33 cellular contexts compared by ENCODE assay signal in the genomic region with DNA sequence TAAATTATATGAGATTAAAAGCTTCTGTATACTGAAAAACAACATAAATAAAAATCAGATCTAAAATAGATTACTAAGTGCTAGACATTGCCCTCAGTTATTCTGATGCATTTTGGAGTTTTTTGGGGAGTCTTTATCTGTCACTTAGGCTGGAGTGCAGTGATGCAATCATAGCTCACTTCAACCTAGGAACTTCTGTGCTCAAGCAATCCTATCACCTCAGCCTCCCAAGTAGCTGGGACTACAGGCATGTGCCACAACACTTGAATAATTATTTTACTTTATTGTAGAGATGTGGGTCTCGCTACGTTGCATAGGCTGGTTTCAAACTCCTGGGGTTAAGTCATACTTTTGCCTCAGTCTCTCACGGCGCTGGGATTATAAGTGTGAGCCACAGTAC. TPM values are rescaled to one million over a fixed set of nuclear protein-coding genes. Genes with fewer than 3 reads are reported as not detected.
"Had no signal": no experiment of that assay in that cellular context is flagged by ENCODE, and none has a peak within 500 bp of the region (broad histone marks: within the 10 kb centered on the region; RNA-seq: fewer than 3 reads in every experiment).

No MANE protein-coding gene starts in this region.

- H3K27me3 ChIP-seq: brain microvascular endothelial cell, dorsolateral prefrontal cortex, esophagus squamous epithelium, gastroesophageal sphincter had no signal

- H3K9me3 Mint-ChIP-seq: activated CD4-positive, alpha-beta memory T cell treated with anti-CD3 and anti-CD28 coated beads, Interleukin-2, amount 10 ng/mL, durations not matched to agents 7 days and 5 days; activated CD4-positive, alpha-beta T cell treated with anti-CD3 and anti-CD28 coated beads, Interleukin-2, amount 10 ng/mL, durations not matched to agents 24 days and 14 days; activated T-cell treated with anti-CD3 and anti-CD28 coated beads, Interleukin-2, amount 50 U/mL, for 24 hours; activated T-cell treated with anti-CD3 and anti-CD28 coated beads, Interleukin-2, amount 50 U/mL, for 72 hours; central memory CD8-positive, alpha-beta T cell; T-cell; T-helper 1 cell treated with Interleukin-12 subunit alpha and Interleukin-12 subunit beta and Interleukin-4 antibody, amounts not matched to agents 30 μg/mL and 1 μg/mL, for 36 hours; T-helper 2 cell treated with Interferon-gamma antibody and Interleukin-4, amounts not matched to agents 5 μg/mL and 100 μg/mL, for 36 hours had no signal

- H3K27me3 Mint-ChIP-seq: activated CD4-positive, alpha-beta memory T cell treated with anti-CD3 and anti-CD28 coated beads, Interleukin-2, amount 10 ng/mL, durations not matched to agents 7 days and 5 days; activated CD4-positive, alpha-beta T cell treated with anti-CD3 and anti-CD28 coated beads for 36 hours; activated CD4-positive, alpha-beta T cell treated with anti-CD3 and anti-CD28 coated beads, Interleukin-2, amount 10 ng/mL, durations not matched to agents 24 days and 14 days; activated naive CD8-positive, alpha-beta T cell; activated T-cell treated with anti-CD3 and anti-CD28 coated beads, Interleukin-2, amount 50 U/mL, for 24 hours; central memory CD8-positive, alpha-beta T cell; dendritic cell treated with granulocyte-macrophage colony-stimulating factor and Interleukin-4, amounts not matched to agents 40 ng/mL and 50 ng/mL, for 4 days; T-cell had no signal

- H3K9me3 ChIP-seq: esophagus squamous epithelium, gastroesophageal sphincter had no signal

- ATAC-seq: activated CD4-positive, alpha-beta T cell treated with anti-CD3 and anti-CD28 coated beads for 36 hours; activated T-cell treated with anti-CD3 and anti-CD28 coated beads, Interleukin-2, amount 50 U/mL, for 72 hours; gastroesophageal sphincter; T-cell had no signal

- H3K4me3 ChIP-seq: coronary artery, dorsolateral prefrontal cortex, esophagus squamous epithelium, gastroesophageal sphincter had no signal

- H3K4me3 Mint-ChIP-seq: activated CD4-positive, alpha-beta memory T cell treated with anti-CD3 and anti-CD28 coated beads, Interleukin-2, amount 10 ng/mL, durations not matched to agents 7 days and 5 days; activated CD4-positive, alpha-beta T cell treated with anti-CD3 and anti-CD28 coated beads for 36 hours; activated CD4-positive, alpha-beta T cell treated with anti-CD3 and anti-CD28 coated beads, Interleukin-2, amount 10 ng/mL, durations not matched to agents 24 days and 14 days; activated naive CD8-positive, alpha-beta T cell; activated T-cell treated with anti-CD3 and anti-CD28 coated beads, Interleukin-2, amount 50 U/mL, for 24 hours; activated T-cell treated with anti-CD3 and anti-CD28 coated beads, Interleukin-2, amount 50 U/mL, for 72 hours; central memory CD8-positive, alpha-beta T cell; dendritic cell treated with granulocyte-macrophage colony-stimulating factor and Interleukin-4, amounts not matched to agents 40 ng/mL and 50 ng/mL, for 4 days; T-cell; T-helper 1 cell treated with Interleukin-12 subunit alpha and Interleukin-12 subunit beta and Interleukin-4 antibody, amounts not matched to agents 30 μg/mL and 1 μg/mL, for 36 hours; T-helper 2 cell treated with Interferon-gamma antibody and Interleukin-4, amounts not matched to agents 5 μg/mL and 100 μg/mL, for 36 hours had no signal

- DNase-seq: activated CD4-positive, alpha-beta memory T cell treated with anti-CD3 and anti-CD28 coated beads, Interleukin-2, amount 10 ng/mL, durations not matched to agents 7 days and 5 days; activated CD4-positive, alpha-beta T cell treated with anti-CD3 and anti-CD28 coated beads for 36 hours; activated CD4-positive, alpha-beta T cell treated with anti-CD3 and anti-CD28 coated beads, Interleukin-2, amount 10 ng/mL, durations not matched to agents 24 days and 14 days; activated CD4-positive, CD25-positive, alpha-beta regulatory T cell; activated CD4-positive, CD25-positive, alpha-beta regulatory T cell treated with anti-CD3 and anti-CD28 coated beads, Interleukin-2, amount 50 U/mL, for 72 hours; activated CD8-positive, alpha-beta memory T cell treated with anti-CD3 and anti-CD28 coated beads, Interleukin-2, amount 50 U/mL, for 48 hours; activated effector memory CD4-positive, alpha-beta T cell treated with Interleukin-2 at 50 U/mL for 16 hours; activated gamma-delta T cell treated with Interleukin-2 at 50 U/mL for 16 hours; activated naive CD4-positive, alpha-beta T cell treated with anti-CD3 and anti-CD28 coated beads, Interleukin-2, amount 50 U/mL, for 16 hours; activated naive CD4-positive, alpha-beta T cell treated with Interleukin-2 at 50 U/mL for 16 hours; activated T-cell treated with anti-CD3 and anti-CD28 coated beads for 4 hours; activated T-cell treated with anti-CD3 and anti-CD28 coated beads, Interleukin-2, amount 50 U/mL, for 24 hours; activated T-cell treated with anti-CD3 and anti-CD28 coated beads, Interleukin-2, amount 50 U/mL, for 72 hours; amniotic stem cell; anterior cingulate cortex; brain microvascular endothelial cell; dorsolateral prefrontal cortex; esophagus squamous epithelium; foreskin melanocyte; SW 1271; T-cell; T1000 had no signal

- H3K27ac Mint-ChIP-seq: activated CD4-positive, alpha-beta memory T cell treated with anti-CD3 and anti-CD28 coated beads, Interleukin-2, amount 10 ng/mL, durations not matched to agents 7 days and 5 days; activated CD4-positive, alpha-beta T cell treated with anti-CD3 and anti-CD28 coated beads for 36 hours; activated CD4-positive, alpha-beta T cell treated with anti-CD3 and anti-CD28 coated beads, Interleukin-2, amount 10 ng/mL, durations not matched to agents 24 days and 14 days; activated T-cell treated with anti-CD3 and anti-CD28 coated beads, Interleukin-2, amount 50 U/mL, for 24 hours; activated T-cell treated with anti-CD3 and anti-CD28 coated beads, Interleukin-2, amount 50 U/mL, for 72 hours; dendritic cell treated with granulocyte-macrophage colony-stimulating factor and Interleukin-4, amounts not matched to agents 40 ng/mL and 50 ng/mL, for 4 days; T-cell; T-helper 1 cell treated with Interleukin-12 subunit alpha and Interleukin-12 subunit beta and Interleukin-4 antibody, amounts not matched to agents 30 μg/mL and 1 μg/mL, for 36 hours; T-helper 2 cell treated with Interferon-gamma antibody and Interleukin-4, amounts not matched to agents 5 μg/mL and 100 μg/mL, for 36 hours had no signal

- H3K27ac ChIP-seq: brain microvascular endothelial cell, coronary artery, dorsolateral prefrontal cortex, epithelial cell of prostate, esophagus squamous epithelium, gastroesophageal sphincter had no signal

- H3K4me1 Mint-ChIP-seq: activated CD4-positive, alpha-beta memory T cell treated with anti-CD3 and anti-CD28 coated beads, Interleukin-2, amount 10 ng/mL, durations not matched to agents 7 days and 5 days; activated CD4-positive, alpha-beta T cell treated with anti-CD3 and anti-CD28 coated beads for 36 hours; activated CD4-positive, alpha-beta T cell treated with anti-CD3 and anti-CD28 coated beads, Interleukin-2, amount 10 ng/mL, durations not matched to agents 24 days and 14 days; T-cell had no signal

RNA-seq across cellular contexts. Expression of a gene that starts 36.6 kb away (rescaled TPM):
- total RNA-seq: activated CD4-positive, alpha-beta T cell treated with anti-CD3 and anti-CD28 coated beads for 36 hours; bronchial epithelial cell; endothelial cell of umbilical vein; esophagus squamous epithelium; fibroblast of villous mesenchyme had no signal
